Comparison of ENCODE assay signal across 20 cellular contexts in the genomic region with DNA sequence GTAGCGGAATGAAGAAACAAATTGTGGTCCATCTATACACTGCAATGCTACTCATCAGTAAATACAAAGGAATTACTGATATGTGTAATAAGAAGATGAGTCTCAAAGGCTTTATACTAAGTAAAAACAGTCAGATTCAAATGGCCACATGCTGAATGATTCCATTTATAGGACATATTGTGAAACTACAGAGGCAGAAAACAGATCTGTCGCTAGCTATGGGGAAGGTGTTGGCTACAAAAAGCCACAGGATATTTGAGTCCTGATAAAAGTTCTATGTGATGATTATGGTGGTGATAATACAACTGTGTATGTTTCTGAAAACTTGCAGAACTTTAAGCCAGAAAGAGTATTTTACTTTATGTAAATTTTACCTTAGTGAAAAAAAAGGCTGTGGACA.
"Had no signal": no experiment of that assay in that cellular context is flagged by ENCODE, and none has a peak within 500 bp of the region (broad histone marks: within the 10 kb centered on the region; RNA-seq: fewer than 3 reads in every experiment).

No MANE protein-coding gene starts in this region.

- H3K27me3 ChIP-seq: ascending aorta, breast epithelium, vagina had no signal

- H3K27ac Mint-ChIP-seq: activated T-cell treated with anti-CD3 and anti-CD28 coated beads, Interleukin-2, amount 50 U/mL, for 72 hours; natural killer cell treated with Interleukin-12 subunit alpha and Interleukin-12 subunit beta and Interleukin-15 and Interleukin-18, amount 100 ng/mL, for 72 hours; T-cell had no signal

- H3K4me1 Mint-ChIP-seq: T-cell had no signal

- H3K9me3 Mint-ChIP-seq: activated T-cell treated with anti-CD3 and anti-CD28 coated beads, Interleukin-2, amount 50 U/mL, for 72 hours had no signal

- H3K27ac ChIP-seq: breast epithelium, vagina had no signal

- FAIRE-seq: kidney had no signal

- ATAC-seq: activated CD4-positive, CD25-positive, alpha-beta regulatory T cell treated with anti-CD3 and anti-CD28 coated beads, Interleukin-2, amount 50 U/mL, for 24 hours; activated T-cell treated with anti-CD3 and anti-CD28 coated beads, Interleukin-2, amount 50 U/mL, for 72 hours; left lobe of liver; natural killer cell treated with Interleukin-12 subunit alpha and Interleukin-12 subunit beta and Interleukin-15 and Interleukin-18, amount 100 ng/mL, for 72 hours; stimulated activated naive CD8-positive, alpha-beta T cell treated with anti-CD3 and anti-CD28 coated beads, Interleukin-15, Interleukin-2, amounts not matched to agents 100 U/mL and 50 U/mL, for 24 hours; T-cell had no signal

- H3K27me3 Mint-ChIP-seq: natural killer cell treated with Interleukin-12 subunit alpha and Interleukin-12 subunit beta and Interleukin-15 and Interleukin-18, amount 100 ng/mL, for 72 hours; T-cell had no signal

- H3K36me3 ChIP-seq: ascending aorta, breast epithelium, vagina had no signal

- H3K4me1 ChIP-seq: breast epithelium had no signal

- H3K36me3 Mint-ChIP-seq: T-cell had no signal

- H3K4me3 Mint-ChIP-seq: activated T-cell treated with anti-CD3 and anti-CD28 coated beads, Interleukin-2, amount 50 U/mL, for 72 hours; natural killer cell treated with Interleukin-12 subunit alpha and Interleukin-12 subunit beta and Interleukin-15 and Interleukin-18, amount 100 ng/mL, for 72 hours; T-cell had no signal

- H3K9me3 ChIP-seq: ascending aorta, breast epithelium, vagina had no signal

- DNase-seq: activated CD8-positive, alpha-beta memory T cell treated with anti-CD3 and anti-CD28 coated beads for 24 hours; activated CD8-positive, alpha-beta memory T cell treated with anti-CD3 and anti-CD28 coated beads, Interleukin-2, amount 50 U/mL, for 48 hours; activated effector memory CD4-positive, alpha-beta T cell treated with anti-CD3 and anti-CD28 coated beads, Interleukin-2, amount 50 U/mL, for 16 hours; activated naive CD4-positive, alpha-beta T cell treated with anti-CD3 and anti-CD28 coated beads, Interleukin-2, amount 50 U/mL, for 16 hours; activated T-cell treated with anti-CD3 and anti-CD28 coated beads, Interleukin-2, amount 50 U/mL, for 72 hours; cortex of kidney; effector CD8-positive, alpha-beta T cell; foreskin melanocyte; kidney; posterior cingulate gyrus; stimulated activated naive CD8-positive, alpha-beta T cell treated with anti-CD3 and anti-CD28 coated beads, Interleukin-15, Interleukin-2, amounts not matched to agents 100 U/mL and 50 U/mL, for 24 hours; T-cell; trophoblast cell had no signal

- H3K4me3 ChIP-seq: ascending aorta, breast epithelium, lung, vagina had no signal
